Comparison of ENCODE assay signal across 1 cellular context in genomic region chr17:80649672-80650338, GRCh38.
TF ChIP-seq lines count a peak whose summit lies in the region.

No MANE protein-coding gene starts in this region.

TF ChIP-seq in H1, 55 proteins besides CTCF, POLR2A, EP300 and RAD21 (continued from another document):
- no peak for TF ChIP-seq ATF2 (IDR thresholded peaks at IDR 0.05; ENCODE audit: low read length)
- no peak for TF ChIP-seq CEBPB (IDR thresholded peaks at IDR 0.05; ENCODE audit: low read depth, low read length)
- no peak for TF ChIP-seq JUND (IDR thresholded peaks at IDR 0.05; ENCODE audit: low read length)
- no peak for TF ChIP-seq CBX8 (IDR thresholded peaks at IDR 0.05; ENCODE audit: borderline replicate concordance, low read depth, low read length)
- TF ChIP-seq TEAD4 (IDR thresholded peaks at IDR 0.05; ENCODE audit: low read depth, low read length) = no peak
- TF ChIP-seq GABPA (IDR thresholded peaks at IDR 0.05; ENCODE audit: borderline replicate concordance, insufficient read depth, low read length) = peak; percentile 65; the same call in 1 of the 2 replicates
- TF ChIP-seq BRCA1 (IDR thresholded peaks at IDR 0.05; ENCODE audit: low read depth, low read length) = no peak
